24 cellular contexts compared by ENCODE assay signal in the genomic region with DNA sequence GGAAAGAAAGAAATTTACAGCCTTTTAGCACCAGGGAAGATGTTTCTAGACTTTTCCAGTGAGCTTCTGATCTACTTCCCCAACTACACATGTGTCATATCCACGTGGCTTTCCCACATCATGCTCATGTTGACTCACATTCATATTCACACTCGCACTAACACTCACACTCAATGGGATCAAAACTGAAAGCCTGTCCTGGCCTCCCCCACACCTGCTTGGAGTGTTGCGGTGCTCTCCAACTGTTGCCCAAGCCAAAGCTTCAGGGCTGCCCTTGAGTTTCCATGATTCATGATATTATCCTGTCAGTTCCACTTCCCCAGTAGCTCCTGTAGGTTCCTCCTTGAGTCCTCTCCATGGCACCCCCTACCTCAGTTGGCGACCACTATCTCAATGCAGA.
DNase-seq lines count a peak whose midpoint lies in the region; ATAC-seq and TF ChIP-seq lines count a peak whose summit lies in the region.
"Had no signal": no experiment of that assay in that cellular context is flagged by ENCODE, and none has a peak within 500 bp of the region (broad histone marks: within the 10 kb centered on the region; RNA-seq: fewer than 3 reads in every experiment).

No MANE protein-coding gene starts in this region.

- DNase-seq in activated naive CD8-positive, alpha-beta T cell treated with anti-CD3 and anti-CD28 coated beads, Interleukin-2, amount 50 U/mL, for 24 hours, result no peak
- no peak for DNase-seq in activated naive CD8-positive, alpha-beta T cell treated with anti-CD3 and anti-CD28 coated beads for 36 hours
- peak; percentile 67 for DNase-seq in MV-4-11 (lab: John Stamatoyannopoulos, UW)
- DNase-seq in activated T-cell treated with anti-CD3 and anti-CD28 coated beads, Interleukin-2, amount 50 U/mL, for 4 hours, result no peak
- peak; percentile 13 for DNase-seq in stimulated activated CD4-positive, alpha-beta T cell treated with anti-CD3 and anti-CD28 coated beads, Interleukin-4, amount 100 ng/mL, for 24 hours
- no peak for DNase-seq in RWPE1 (ENCODE audit: low spot score)
- no peak for DNase-seq in COLO829 (ENCODE audit: low spot score)
- DNase-seq: activated CD8-positive, alpha-beta memory T cell treated with anti-CD3 and anti-CD28 coated beads, Interleukin-2, amount 50 U/mL, for 4 hours; cerebellar nuclear complex; DMS 273 treated with DMSO at 0.1 percent for 48 hours; gastrocnemius medialis; hippocampal formation; left ventricle myocardium superior; NCI-H1436 treated with DMSO at 0.1 percent for 48 hours; NCI-H510A treated with DMSO at 0.1 percent for 48 hours; NK-92 treated with Interleukin-12 subunit alpha and Interleukin-12 subunit beta, amount 100 ng/mL, for 24 hours; pancreas; tibial artery had no signal

- H3K9me3 Mint-ChIP-seq in activated naive CD8-positive, alpha-beta T cell treated with anti-CD3 and anti-CD28 coated beads, Interleukin-2, amount 50 U/mL, for 24 hours, result peaks cover 5% of the 10 kb centered on the region
- no peaks in the 10 kb centered on the region for H3K9me3 Mint-ChIP-seq in activated naive CD8-positive, alpha-beta T cell treated with anti-CD3 and anti-CD28 coated beads for 36 hours
- no peaks in the 10 kb centered on the region for H3K9me3 Mint-ChIP-seq in activated T-cell treated with anti-CD3 and anti-CD28 coated beads, Interleukin-2, amount 50 U/mL, for 4 hours
- H3K9me3 Mint-ChIP-seq: nephron had no signal

- no peak overlapping the region for H3K27ac Mint-ChIP-seq in activated naive CD8-positive, alpha-beta T cell treated with anti-CD3 and anti-CD28 coated beads, Interleukin-2, amount 50 U/mL, for 24 hours
- H3K27ac Mint-ChIP-seq in activated naive CD8-positive, alpha-beta T cell treated with anti-CD3 and anti-CD28 coated beads for 36 hours, result no peak overlapping the region
- H3K27ac Mint-ChIP-seq: activated naive CD8-positive, alpha-beta T cell; nephron; stimulated activated naive CD8-positive, alpha-beta T cell treated with anti-CD3 and anti-CD28 coated beads, Interleukin-15, Interleukin-2, amounts not matched to agents 100 ng/mL and 50 ng/mL, for 24 hours had no signal

- H3K36me3 Mint-ChIP-seq in activated naive CD8-positive, alpha-beta T cell treated with anti-CD3 and anti-CD28 coated beads, Interleukin-2, amount 50 U/mL, for 24 hours (ENCODE audit: low read depth), result no peaks in the 10 kb centered on the region
- no peaks in the 10 kb centered on the region for H3K36me3 Mint-ChIP-seq in activated naive CD8-positive, alpha-beta T cell treated with anti-CD3 and anti-CD28 coated beads for 36 hours
- no peaks in the 10 kb centered on the region for H3K36me3 Mint-ChIP-seq in activated T-cell treated with anti-CD3 and anti-CD28 coated beads, Interleukin-2, amount 50 U/mL, for 4 hours (ENCODE audit: insufficient read depth)
- H3K36me3 Mint-ChIP-seq: activated naive CD8-positive, alpha-beta T cell had no signal

- TF ChIP-seq CTCF in RWPE1 (conservative IDR thresholded peaks at IDR 0.05; ENCODE audit: low read depth), result no peak

- POLR2A ChIA-PET in RWPE1 (lab: Yijun Ruan, JAX; ENCODE audit: low non-redundant PET), result no interaction called here

- H3K4me1 Mint-ChIP-seq in activated naive CD8-positive, alpha-beta T cell treated with anti-CD3 and anti-CD28 coated beads, Interleukin-2, amount 50 U/mL, for 24 hours, result peaks cover 9% of the 10 kb centered on the region
- peaks cover 6% of the 10 kb centered on the region for H3K4me1 Mint-ChIP-seq in activated naive CD8-positive, alpha-beta T cell treated with anti-CD3 and anti-CD28 coated beads for 36 hours
- peaks cover 9% of the 10 kb centered on the region for H3K4me1 Mint-ChIP-seq in activated T-cell treated with anti-CD3 and anti-CD28 coated beads, Interleukin-2, amount 50 U/mL, for 4 hours (ENCODE audit: low read depth)
- H3K4me1 Mint-ChIP-seq: nephron had no signal

- H3K27ac ChIP-seq in RWPE1, result no peak overlapping the region
- H3K27ac ChIP-seq: gastrocnemius medialis, pancreas, tibial artery had no signal

- peaks cover 4% of the 10 kb centered on the region for H3K27me3 Mint-ChIP-seq in activated naive CD8-positive, alpha-beta T cell treated with anti-CD3 and anti-CD28 coated beads, Interleukin-2, amount 50 U/mL, for 24 hours
- peaks cover 5% of the 10 kb centered on the region for H3K27me3 Mint-ChIP-seq in activated naive CD8-positive, alpha-beta T cell treated with anti-CD3 and anti-CD28 coated beads for 36 hours
- no peaks in the 10 kb centered on the region for H3K27me3 Mint-ChIP-seq in activated T-cell treated with anti-CD3 and anti-CD28 coated beads, Interleukin-2, amount 50 U/mL, for 4 hours (ENCODE audit: low read depth)

- ATAC-seq in activated naive CD8-positive, alpha-beta T cell treated with anti-CD3 and anti-CD28 coated beads, Interleukin-2, amount 50 U/mL, for 24 hours, result peak; percentile 85
- peak; percentile 66 to 77 for ATAC-seq in activated T-cell treated with anti-CD3 and anti-CD28 coated beads, Interleukin-2, amount 50 U/mL, for 4 hours
- ATAC-seq: gastrocnemius medialis, left ventricle myocardium superior, Panc1, pancreas, sciatic nerve, SK-N-SH treated with all-trans-retinoic acid at 6 μM for 48 hours had no signal

- H3K4me3 Mint-ChIP-seq in activated naive CD8-positive, alpha-beta T cell treated with anti-CD3 and anti-CD28 coated beads, Interleukin-2, amount 50 U/mL, for 24 hours, result no peak overlapping the region
- no peak overlapping the region for H3K4me3 Mint-ChIP-seq in activated naive CD8-positive, alpha-beta T cell treated with anti-CD3 and anti-CD28 coated beads for 36 hours
- H3K4me3 Mint-ChIP-seq in activated T-cell treated with anti-CD3 and anti-CD28 coated beads, Interleukin-2, amount 50 U/mL, for 4 hours, result no peak overlapping the region
- H3K4me3 Mint-ChIP-seq: activated naive CD8-positive, alpha-beta T cell; nephron; stimulated activated naive CD8-positive, alpha-beta T cell treated with anti-CD3 and anti-CD28 coated beads, Interleukin-15, Interleukin-2, amounts not matched to agents 100 ng/mL and 50 ng/mL, for 24 hours had no signal

- CTCF ChIA-PET in RWPE1 (lab: Yijun Ruan, JAX), result interaction anchor here (0.6 kb wide), 1 partner anchor 237 kb away, joined by 3 read pairs; no protein-coding TSS in a partner anchor

Comparison
In these comparisons a context has a peak if more than half of its experiments do, and no peak if none do; other contexts are left out.
1. DNase-seq: peak in MV-4-11 (single experiment) and stimulated activated CD4-positive, alpha-beta T cell treated with anti-CD3 and anti-CD28 coated beads, Interleukin-4, amount 100 ng/mL, for 24 hours (single experiment); none in activated naive CD8-positive, alpha-beta T cell treated with anti-CD3 and anti-CD28 coated beads, Interleukin-2, amount 50 U/mL, for 24 hours (single experiment), activated naive CD8-positive, alpha-beta T cell treated with anti-CD3 and anti-CD28 coated beads for 36 hours (single experiment), activated T-cell treated with anti-CD3 and anti-CD28 coated beads, Interleukin-2, amount 50 U/mL, for 4 hours (single experiment), RWPE1 (single experiment) and COLO829 (single experiment).